8 cellular contexts compared by ENCODE assay signal in the genomic region with DNA sequence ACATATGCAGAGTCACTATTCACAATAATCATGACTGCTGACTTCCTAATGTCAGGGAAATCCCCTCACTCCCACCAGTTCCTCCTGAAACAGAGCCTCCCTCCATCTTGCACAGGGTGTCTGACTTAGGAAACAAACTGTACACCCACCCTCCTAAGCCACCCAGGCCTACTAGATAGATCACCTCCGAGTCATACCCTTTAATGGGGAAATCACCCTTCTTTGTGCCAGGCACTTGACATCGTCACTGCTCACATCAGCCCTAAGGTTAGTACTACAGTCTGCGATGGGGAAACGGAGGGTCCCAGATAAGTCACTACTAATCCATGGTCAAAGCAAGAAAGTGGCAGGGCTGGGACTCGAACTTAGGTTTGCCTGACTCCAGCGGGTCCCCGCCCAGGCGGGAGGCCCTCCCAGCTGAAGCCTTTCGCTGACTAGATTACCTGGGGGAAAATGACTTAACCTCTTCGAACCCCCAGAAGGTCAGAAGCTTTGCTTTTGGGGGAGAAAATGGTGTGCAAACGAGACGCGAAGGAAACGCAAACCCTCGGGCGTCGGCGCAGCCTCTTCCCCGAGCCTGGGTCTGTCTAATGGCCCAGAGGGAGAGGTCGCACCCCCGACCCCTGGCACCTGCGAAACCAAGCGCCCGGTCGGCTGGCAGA. TPM values are rescaled to one million over a fixed set of nuclear protein-coding genes. Genes with fewer than 3 reads are reported as not detected.
DNase-seq lines count a peak whose midpoint lies in the region; ATAC-seq and TF ChIP-seq lines count a peak whose summit lies in the region.

No MANE protein-coding gene starts in this region.

- CTCF ChIA-PET in PC-9 (lab: Charles Lee), result no interaction called here

- H3K4me2 ChIP-seq in PC-9, result peak overlapping the region; percentile 94

- TF ChIP-seq CTCF in GM12865 (IDR thresholded peaks at IDR 0.05; ENCODE audit: insufficient read depth, low read depth, low read length, missing control alignments) (no peak), PC-9 (conservative IDR thresholded peaks at IDR 0.05) (no peak)

- peak; percentile 18 for ATAC-seq in HG02763 (IDR thresholded peaks at IDR 0.05; ENCODE audit: unreplicated experiment)
- ATAC-seq in sciatic nerve, result peak; percentile 0

- TSS peak; percentile 37 for BruUV-seq in PC-9 (replicated peaks; lab: Mats Ljungman, UMichigan)

- H3K27me3 ChIP-seq in PC-9 (ENCODE audit: insufficient read depth, low read depth), result no peaks in the 10 kb centered on the region

- peak overlapping the region; percentile 85 for H2AFZ ChIP-seq in PC-9

- H3K36me3 ChIP-seq in PC-9 (ENCODE audit: low read depth), result no peaks in the 10 kb centered on the region

- POLR2A ChIA-PET in PC-9 (lab: Charles Lee; ENCODE audit: unreplicated experiment), result interaction anchor here (0.5 to 0.7 kb wide), 3 partner anchors 23 to 436 kb away, joined by 3 to 8 read pairs (median 4); no protein-coding TSS in a partner anchor

- peaks cover 5% of the 10 kb centered on the region for H4K20me1 ChIP-seq in PC-9 (ENCODE audit: insufficient read depth)

- peak; percentile 87 for DNase-seq in GM12865 (ENCODE audit: low read depth)
- DNase-seq in PC-9, result no peak
- DNase-seq in activated effector memory CD4-positive, alpha-beta T cell treated with Interleukin-2 at 50 U/mL for 16 hours, result peak; percentile 57
- DNase-seq in germinal center (ENCODE audit: low spot score), result peak; percentile 64
- DNase-seq in sciatic nerve (ENCODE audit: low spot score), result peak; percentile 75
- no peak for DNase-seq in NCI-H2107 treated with DMSO at 0.1 percent for 48 hours (lab: John Stamatoyannopoulos, UW; ENCODE audit: unreplicated experiment)
- no peak for DNase-seq in iPS-NIHi7 (ENCODE audit: extremely low spot score)

- no peaks in the 10 kb centered on the region for H3K9me3 ChIP-seq in PC-9 (ENCODE audit: insufficient read depth, low read depth)

- intact Hi-C loops in PC-9 (cut with micrococcal nuclease; ENCODE audit: unreplicated experiment), result loop anchor here (2.0 kb wide), 1 partner anchor 27 kb away; a partner anchor contains a TSS
- intact Hi-C loops in sciatic nerve (cut with DNase I), result no loop called here

- peaks cover 17% of the 10 kb centered on the region for H3K4me1 ChIP-seq in PC-9 (replicated peaks; ENCODE audit: insufficient read depth)

- peaks cover 46% of the 10 kb centered on the region for H3F3A ChIP-seq in PC-9 (ENCODE audit: insufficient read depth, low read depth)

- peak overlapping the region; percentile 83 for H3K4me3 ChIP-seq in GM12865 (ENCODE audit: low read depth, low read length)
- H3K4me3 ChIP-seq in PC-9, result peak overlapping the region; percentile 99

- H3K27ac ChIP-seq in PC-9, result peak overlapping the region; percentile 82

- H3K79me2 ChIP-seq in PC-9 (ENCODE audit: low read depth), result peaks cover 34% of the 10 kb centered on the region

- H3K9me2 ChIP-seq in PC-9 (ENCODE audit: insufficient read depth), result no peaks in the 10 kb centered on the region

RNA-seq across cellular contexts. Expression of a gene that starts 3.4 kb away (rescaled TPM):
- total RNA-seq in PC-9 (2021) (113 and 127 TPM in 2 replicates), sciatic nerve (202 TPM)

RNA-seq across cellular contexts. Expression of a gene that starts 26.9 kb away (rescaled TPM):
- total RNA-seq in PC-9 (2021) (8.4 and 10.6 TPM in 2 replicates), sciatic nerve (1.5 TPM)

RNA-seq across cellular contexts. Expression of a gene that starts 28.5 kb away (rescaled TPM):
- total RNA-seq in PC-9 (2021) (36.6 and 38.1 TPM in 2 replicates), sciatic nerve (17.3 TPM)

RNA-seq across cellular contexts. Expression of a gene that starts 46.5 kb away (rescaled TPM):
- total RNA-seq in PC-9 (2021) (26.9 and 43.3 TPM in 2 replicates), sciatic nerve (56.2 TPM)

RNA-seq across cellular contexts. Expression of a gene that starts 50.9 kb away (rescaled TPM):
- total RNA-seq in PC-9 (2021) (262 and 278 TPM in 2 replicates), sciatic nerve (84.8 TPM)

Comparison
In these comparisons a context has a peak if more than half of its experiments do, and no peak if none do; other contexts are left out.
1. DNase-seq: peak in GM12865 (single experiment), activated effector memory CD4-positive, alpha-beta T cell treated with Interleukin-2 at 50 U/mL for 16 hours (single experiment), germinal center (single experiment) and sciatic nerve (single experiment); none in PC-9 (0 of 2), NCI-H2107 treated with DMSO at 0.1 percent for 48 hours (single experiment) and iPS-NIHi7 (single experiment).